ENCODE assay signal across 11 cellular contexts in the genomic region with DNA sequence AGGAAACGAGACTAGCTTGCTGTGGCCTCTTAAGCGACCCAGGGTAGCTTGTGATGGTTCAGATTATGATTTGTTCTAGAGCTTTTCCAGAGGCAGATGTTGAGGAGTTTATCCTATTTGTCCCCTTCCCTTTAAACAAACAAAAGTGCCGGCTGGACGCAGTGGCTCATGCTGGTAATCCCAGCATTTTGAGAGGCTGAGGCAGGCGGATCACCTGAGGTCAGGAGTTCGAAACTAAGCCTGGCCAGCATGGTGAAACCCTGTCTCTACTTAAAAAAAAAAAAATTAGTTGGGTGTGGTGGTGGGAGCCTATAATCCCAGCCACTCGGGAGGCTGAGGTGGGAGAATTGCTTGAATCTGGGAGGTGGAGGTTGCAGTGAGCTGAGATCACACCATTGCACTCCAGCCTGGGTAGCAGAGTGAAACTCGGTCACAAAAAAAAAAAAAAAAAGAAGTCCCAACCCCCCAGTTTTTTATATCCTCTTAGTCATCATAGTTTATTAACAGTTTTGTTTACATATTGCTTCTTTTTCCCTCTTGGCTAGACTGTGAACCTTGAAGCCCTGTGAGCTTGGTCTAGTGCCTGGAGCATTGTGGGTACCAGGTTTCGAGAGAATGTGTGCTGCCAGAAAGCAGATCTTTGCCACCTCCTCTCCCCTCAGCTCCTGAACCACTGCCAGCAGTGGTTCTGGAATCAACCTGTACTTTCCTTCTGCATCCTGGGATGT. TPM values are rescaled to one million over a fixed set of nuclear protein-coding genes. Genes with fewer than 3 reads are reported as not detected.
DNase-seq lines count a peak whose midpoint lies in the region; ATAC-seq and TF ChIP-seq lines count a peak whose summit lies in the region.
"Had no signal": no experiment of that assay in that cellular context is flagged by ENCODE, and none has a peak within 500 bp of the region (broad histone marks: within the 10 kb centered on the region; RNA-seq: fewer than 3 reads in every experiment).

No MANE protein-coding gene starts in this region.

- POLR2A ChIA-PET in naive thymus-derived CD8-positive, alpha-beta T cell (lab: Charles Lee) = interaction anchor here (0.6 to 1.1 kb wide), 6 partner anchors 15 to 273 kb away, joined by 3 to 5 read pairs (median 4); no protein-coding TSS in a partner anchor

- TF ChIP-seq CTCF in C4-2B (conservative IDR thresholded peaks at IDR 0.05) (no peak), choroid plexus epithelial cell (conservative IDR thresholded peaks at IDR 0.05; ENCODE audit: low read depth, low read length) (no peak)

- peaks cover 50 to 89% (median 82%) of the 10 kb centered on the region in 4 donors for H3K4me1 Mint-ChIP-seq in naive thymus-derived CD8-positive, alpha-beta T cell

- peak overlapping the region in 6 of 10 donors; percentile 21 to 71 (median 49) for H3K4me3 Mint-ChIP-seq in naive thymus-derived CD8-positive, alpha-beta T cell

- H3K27ac ChIP-seq in C4-2B = peak overlapping the region; percentile 90

- no peak overlapping the region for H3K4me3 ChIP-seq in choroid plexus epithelial cell (ENCODE audit: low read depth, low read length)

- H3K27ac Mint-ChIP-seq in naive thymus-derived CD8-positive, alpha-beta T cell = peak overlapping the region in 8 of 10 donors; percentile 15 to 94 (median 60)

- peak in 1 of 2 donors; percentile 24 for ATAC-seq in naive thymus-derived CD8-positive, alpha-beta T cell

- no peaks in the 10 kb centered on the region for H3K27me3 Mint-ChIP-seq in naive thymus-derived CD8-positive, alpha-beta T cell

- DNase-seq in NCI-H446 treated with DMSO at 0.1 percent for 48 hours (lab: John Stamatoyannopoulos, UW) (peak; percentile 47), choroid plexus epithelial cell (ENCODE audit: low read depth) (peak; percentile 63), NCI-H1417 (lab: John Stamatoyannopoulos, UW) (no peak), NCI-H187 (lab: John Stamatoyannopoulos, UW) (no peak), NCI-H2029 treated with DMSO at 0.1 percent for 48 hours (lab: John Stamatoyannopoulos, UW) (no peak), Kasumi-1 (lab: John Stamatoyannopoulos, UW) (no peak)
- no peak for DNase-seq in naive thymus-derived CD8-positive, alpha-beta T cell
- DNase-seq: dermis blood vessel endothelial cell; NCI-H1105; stimulated activated CD4-positive, alpha-beta T cell treated with anti-CD3 and anti-CD28 coated beads, Interleukin-2, amount 100 ng/mL, for 24 hours had no signal

- peaks cover 0 to 5% (median 0%) of the 10 kb centered on the region in 3 donors for H3K36me3 Mint-ChIP-seq in naive thymus-derived CD8-positive, alpha-beta T cell

- H3K9me3 Mint-ChIP-seq in naive thymus-derived CD8-positive, alpha-beta T cell = no peaks in the 10 kb centered on the region

RNA-seq across cellular contexts. Expression of gene MAPKAPK2, which starts 29.8 kb away (rescaled TPM):
- total RNA-seq in naive thymus-derived CD8-positive, alpha-beta T cell = 10 to 100 TPM; 52.2 to 55.8 TPM
- polyA plus RNA-seq in naive thymus-derived CD8-positive, alpha-beta T cell = 1 to 10 TPM; 1.3 to 2.5 (median 1.6) TPM

RNA-seq across cellular contexts. Expression of gene IL19, which starts 56.1 kb away (rescaled TPM):
- not detected for total RNA-seq in naive thymus-derived CD8-positive, alpha-beta T cell
- polyA plus RNA-seq in naive thymus-derived CD8-positive, alpha-beta T cell = not detected
- total RNA-seq: dermis blood vessel endothelial cell had no signal

RNA-seq across cellular contexts. Expression of gene IL10, which starts 57.8 kb away (rescaled TPM):
- total RNA-seq in naive thymus-derived CD8-positive, alpha-beta T cell = not detected
- polyA plus RNA-seq in naive thymus-derived CD8-positive, alpha-beta T cell = not detected
- total RNA-seq: dermis blood vessel endothelial cell had no signal

Comparison
In these comparisons a context has a peak if more than half of its experiments do, and no peak if none do; other contexts are left out.
1. DNase-seq: peak in NCI-H446 treated with DMSO at 0.1 percent for 48 hours (single experiment) and choroid plexus epithelial cell (single experiment); none in naive thymus-derived CD8-positive, alpha-beta T cell (0 of 10), NCI-H1417 (0 of 3), NCI-H187 (0 of 2), NCI-H2029 treated with DMSO at 0.1 percent for 48 hours (single experiment) and Kasumi-1 (0 of 2).